Comparison of ENCODE assay signal across 16 cellular contexts in genomic region chr6:132115714-132116366, GRCh38.
A peak's percentile ranks its signal among the peaks of the same experiment; 100 is the strongest.
DNase-seq lines count a peak whose midpoint lies in the region; ATAC-seq and TF ChIP-seq lines count a peak whose summit lies in the region.
"Had no signal": no experiment of that assay in that cellular context is flagged by ENCODE, and none has a peak within 500 bp of the region (broad histone marks: within the 10 kb centered on the region; RNA-seq: fewer than 3 reads in every experiment).

No MANE protein-coding gene starts in this region.

- H3K27ac ChIP-seq in heart right ventricle (peak overlapping the region in 8 of 10 donors; percentile 15 to 73 (median 28)), duodenal mucosa (ENCODE audit: low read depth, low read length) (no peak overlapping the region), mesenchymal stem cell (ENCODE audit: low read length, poor library complexity, severe bottlenecking) (no peak overlapping the region), aorta (ENCODE audit: low read depth in 1 of 2, low read length in 2 of 2) (peak overlapping the region; percentile 90 to 94)
- H3K27ac ChIP-seq: gastrocnemius medialis, parathyroid adenoma, SJCRH30 had no signal

- H3K18ac ChIP-seq in mesenchymal stem cell (ENCODE audit: low read depth in 1 of 2, low read length in 2 of 2) = no peak overlapping the region

- H3K79me1 ChIP-seq in mesenchymal stem cell (replicated peaks; ENCODE audit: low read length, poor library complexity, severe bottlenecking) = no peaks in the 10 kb centered on the region

- no peaks in the 10 kb centered on the region for H3K27me3 ChIP-seq in heart right ventricle
- H3K27me3 ChIP-seq in duodenal mucosa (ENCODE audit: control insufficient read depth in 1 of 2, insufficient read depth in 2 of 2, low read length in 2 of 2) = no peaks in the 10 kb centered on the region
- no peaks in the 10 kb centered on the region for H3K27me3 ChIP-seq in mesenchymal stem cell (ENCODE audit: control insufficient read depth in 1 of 2, insufficient read depth in 1 of 2, low read length in 2 of 2)
- no peaks in the 10 kb centered on the region for H3K27me3 ChIP-seq in aorta (ENCODE audit: control insufficient read depth in 1 of 2, insufficient read depth in 2 of 2, low read length in 1 of 2)
- H3K27me3 ChIP-seq: gastrocnemius medialis, SJCRH30, testis had no signal

- H3K9me3 ChIP-seq in heart right ventricle (peaks cover 0 to 2% (median 0%) of the 10 kb centered on the region in 11 donors), duodenal mucosa (ENCODE audit: control insufficient read depth in 1 of 2, low read length in 2 of 2) (no peaks in the 10 kb centered on the region), mesenchymal stem cell (ENCODE audit: control insufficient read depth, low read length) (no peaks in the 10 kb centered on the region), aorta (ENCODE audit: control insufficient read depth, low read length) (no peaks in the 10 kb centered on the region)
- H3K9me3 ChIP-seq: gastrocnemius medialis, SJCRH30, testis had no signal

- H2AFZ ChIP-seq in mesenchymal stem cell (ENCODE audit: low read depth, low read length) = no peak overlapping the region
- H2AFZ ChIP-seq: parathyroid adenoma had no signal

- no peak overlapping the region for H2BK5ac ChIP-seq in mesenchymal stem cell (ENCODE audit: low read depth, low read length, poor library complexity, severe bottlenecking)

- no peak overlapping the region for H3K14ac ChIP-seq in mesenchymal stem cell (ENCODE audit: low read length in 2 of 2)

- no peak overlapping the region for H2BK12ac ChIP-seq in mesenchymal stem cell (ENCODE audit: low read length in 2 of 2)

- H3K4ac ChIP-seq in mesenchymal stem cell (ENCODE audit: low read depth in 1 of 2, low read length in 2 of 2) = no peak overlapping the region

- no peak overlapping the region for H3K23ac ChIP-seq in mesenchymal stem cell (ENCODE audit: low read length in 2 of 2)

- H3K9ac ChIP-seq in duodenal mucosa (ENCODE audit: low read depth in 1 of 2, low read length in 2 of 2) (no peak overlapping the region), mesenchymal stem cell (ENCODE audit: low read length) (peak overlapping the region; percentile 72)
- H3K9ac ChIP-seq: parathyroid adenoma had no signal

- peak in 2 of 8 donors; percentile 16 to 42 for ATAC-seq in heart right ventricle
- no peak for ATAC-seq in aorta (ENCODE audit: low FRiP score)
- no peak for ATAC-seq in GM19328 (IDR thresholded peaks at IDR 0.05; ENCODE audit: unreplicated experiment)
- ATAC-seq: gastrocnemius medialis, left colon had no signal

- no peak overlapping the region for H2AK5ac ChIP-seq in mesenchymal stem cell (ENCODE audit: low read length, severe bottlenecking)

- intact Hi-C loops in heart right ventricle (cut with DNase I) = no loop called here
- intact Hi-C loops in cardiac septum (cut with DNase I) = no loop called here
- intact Hi-C loops in aorta (cut with DNase I) = no loop called here

- H3K4me2 ChIP-seq in mesenchymal stem cell (ENCODE audit: low read length, poor library complexity, severe bottlenecking) = no peak overlapping the region

- DNase-seq in heart right ventricle (no peak), cardiac septum (ENCODE audit: low spot score) (no peak), mesenchymal stem cell (peak; percentile 13), aorta (no peak), NCI-H748 treated with DMSO at 0.1 percent for 48 hours (lab: John Stamatoyannopoulos, UW) (no peak), 8988T (no peak)
- DNase-seq: activated CD4-positive, alpha-beta T cell treated with anti-CD3 and anti-CD28 coated beads, Interleukin-2, amount 10 ng/mL, durations not matched to agents 7 days and 5 days; DMS79 treated with DMSO at 0.1 percent for 48 hours; gastrocnemius medialis; left colon; NCI-H446; SJCRH30; testis had no signal

- H3K4me3 ChIP-seq in heart right ventricle = peak overlapping the region in 9 of 10 donors; percentile 3 to 39 (median 26)
- H3K4me3 ChIP-seq in duodenal mucosa (ENCODE audit: low read depth in 1 of 2, low read length in 2 of 2) = peak overlapping the region; percentile 8 to 41
- peak overlapping the region in 1 of 2 experiments; percentile 73 for H3K4me3 ChIP-seq in mesenchymal stem cell (ENCODE audit: insufficient read depth in 1 of 2, low read depth in 1 of 2, low read length in 2 of 2)
- H3K4me3 ChIP-seq in aorta (ENCODE audit: low read length in 2 of 2) = peak overlapping the region; percentile 58 to 84
- H3K4me3 ChIP-seq: SJCRH30, testis had no signal

- H2BK15ac ChIP-seq in mesenchymal stem cell (ENCODE audit: low read depth, poor library complexity, severe bottlenecking) = no peak overlapping the region

- no peak for TF ChIP-seq CTCF in heart right ventricle (IDR thresholded peaks at IDR 0.05)

- H3K36me3 ChIP-seq in heart right ventricle (no peaks in the 10 kb centered on the region), duodenal mucosa (ENCODE audit: control insufficient read depth in 1 of 2, insufficient read depth in 2 of 2, low read length in 2 of 2) (no peaks in the 10 kb centered on the region), mesenchymal stem cell (ENCODE audit: control insufficient read depth in 1 of 2, insufficient read depth in 2 of 2, low read depth in 1 of 2, low read length in 2 of 2) (no peaks in the 10 kb centered on the region), aorta (ENCODE audit: control insufficient read depth in 1 of 2, insufficient read depth in 2 of 2, low read length in 1 of 2) (no peaks in the 10 kb centered on the region)
- H3K36me3 ChIP-seq: gastrocnemius medialis, SJCRH30 had no signal

- no peak overlapping the region for H4K91ac ChIP-seq in mesenchymal stem cell (ENCODE audit: low read length)

- H4K8ac ChIP-seq in mesenchymal stem cell (ENCODE audit: low read length) = no peak overlapping the region

- peaks cover 0 to 4% (median 0%) of the 10 kb centered on the region in 9 donors for H3K4me1 ChIP-seq in heart right ventricle
- H3K4me1 ChIP-seq in duodenal mucosa (ENCODE audit: control insufficient read depth in 1 of 2, insufficient read depth in 2 of 2, low read length in 2 of 2) = no peaks in the 10 kb centered on the region
- H3K4me1 ChIP-seq in mesenchymal stem cell (ENCODE audit: control insufficient read depth, insufficient read depth, low read depth, low read length) = no peaks in the 10 kb centered on the region
- peaks cover 2 to 4% of the 10 kb centered on the region in 2 donors for H3K4me1 ChIP-seq in aorta (ENCODE audit: control insufficient read depth in 1 of 2, insufficient read depth in 2 of 2, low read length in 2 of 2)
- H3K4me1 ChIP-seq: gastrocnemius medialis, parathyroid adenoma, SJCRH30, testis had no signal

- H2BK120ac ChIP-seq in mesenchymal stem cell (ENCODE audit: low read depth, low read length) = no peak overlapping the region

- 58 to 65% methylated on average over 7 of the region's 7 CpGs for WGBS in heart right ventricle, 2 donors
- WGBS in mesenchymal stem cell = 84% methylated on average over 5 of the region's 7 CpGs
- 5 to 7% methylated on average over 7 of the region's 7 CpGs for WGBS in aorta, 2 donors

Comparison
In these comparisons a context has a peak if more than half of its experiments do, and no peak if none do; other contexts are left out.
1. H3K27ac ChIP-seq: peak in heart right ventricle (8 of 10) and aorta (2 of 2); none in duodenal mucosa (single experiment) and mesenchymal stem cell (single experiment).